1 cellular context compared by ENCODE assay signal in the genomic region with DNA sequence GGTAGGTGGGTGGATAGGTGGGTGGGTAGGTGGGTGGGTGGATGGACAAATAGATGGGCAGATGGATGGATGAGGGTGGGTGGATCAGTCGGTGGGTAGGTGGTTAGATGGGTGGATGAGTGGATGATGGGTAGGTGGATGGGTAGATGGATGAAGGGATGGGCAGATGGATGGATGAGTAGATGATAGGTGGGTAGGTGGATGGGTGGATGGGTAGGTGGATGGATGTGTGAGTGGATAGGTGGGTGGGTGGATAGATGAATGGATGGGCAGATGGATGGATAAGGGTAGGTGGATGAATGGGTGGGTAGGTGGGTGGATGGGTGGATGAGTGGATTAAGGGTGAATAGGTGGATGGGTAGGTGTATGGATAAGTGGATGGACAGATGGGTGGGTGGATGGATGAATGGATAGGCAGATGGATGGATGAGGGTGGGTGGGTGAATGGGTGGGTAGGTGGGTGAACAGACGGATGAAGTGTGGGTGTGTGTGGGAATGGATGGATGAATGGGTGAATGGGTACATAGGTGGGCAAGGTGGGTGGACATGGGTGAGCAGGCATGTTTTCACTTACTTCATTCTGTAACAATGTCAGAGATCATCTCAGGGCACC.
TF ChIP-seq lines count a peak whose summit lies in the region.

No MANE protein-coding gene starts in this region.

TF ChIP-seq in HEK293, 187 proteins besides CTCF, POLR2A, EP300 and RAD21 (continued from another document):
- TF ChIP-seq ZNF549 (tag by site-specific recombination; IDR thresholded peaks at IDR 0.05): no peak
- TF ChIP-seq TCF7L2 (IDR thresholded peaks at IDR 0.05; ENCODE audit: borderline replicate concordance, low read depth, low read length): no peak
- peak; percentile 99 for TF ChIP-seq ZFHX2 (tag by site-specific recombination; conservative IDR thresholded peaks at IDR 0.05)
